In genomic region chr1:46369542-46370213, GRCh38 we compare ENCODE assay signal across 1 cellular context.
TF ChIP-seq lines count a peak whose summit lies in the region.

No MANE protein-coding gene starts in this region.

TF ChIP-seq in HepG2, 621 proteins besides CTCF, POLR2A, EP300 and RAD21:
- TF ChIP-seq GABPB1 (CRISPR knock-in tag; IDR thresholded peaks at IDR 0.05) (no peak), MLXIP (CRISPR knock-in tag; IDR thresholded peaks at IDR 0.05; ENCODE audit: borderline replicate concordance) (no peak), ZNF460 (CRISPR knock-in tag; IDR thresholded peaks at IDR 0.05; ENCODE audit: borderline replicate concordance) (no peak)
- TF ChIP-seq, protein P1, sequence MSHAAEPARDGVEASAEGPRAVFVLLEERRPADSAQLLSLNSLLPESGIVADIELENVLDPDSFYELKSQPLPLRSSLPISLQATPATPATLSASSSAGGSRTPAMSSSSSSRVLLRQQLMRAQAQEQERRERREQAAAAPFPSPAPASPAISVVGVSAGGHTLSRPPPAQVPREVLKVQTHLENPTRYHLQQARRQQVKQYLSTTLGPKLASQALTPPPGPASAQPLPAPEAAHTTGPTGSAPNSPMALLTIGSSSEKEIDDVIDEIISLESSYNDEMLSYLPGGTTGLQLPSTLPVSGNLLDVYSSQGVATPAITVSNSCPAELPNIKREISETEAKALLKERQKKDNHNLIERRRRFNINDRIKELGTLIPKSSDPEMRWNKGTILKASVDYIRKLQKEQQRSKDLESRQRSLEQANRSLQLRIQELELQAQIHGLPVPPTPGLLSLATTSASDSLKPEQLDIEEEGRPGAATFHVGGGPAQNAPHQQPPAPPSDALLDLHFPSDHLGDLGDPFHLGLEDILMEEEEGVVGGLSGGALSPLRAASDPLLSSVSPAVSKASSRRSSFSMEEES (CRISPR knock-in tag; IDR thresholded peaks at IDR 0.05): no peak
